In the genomic region with DNA sequence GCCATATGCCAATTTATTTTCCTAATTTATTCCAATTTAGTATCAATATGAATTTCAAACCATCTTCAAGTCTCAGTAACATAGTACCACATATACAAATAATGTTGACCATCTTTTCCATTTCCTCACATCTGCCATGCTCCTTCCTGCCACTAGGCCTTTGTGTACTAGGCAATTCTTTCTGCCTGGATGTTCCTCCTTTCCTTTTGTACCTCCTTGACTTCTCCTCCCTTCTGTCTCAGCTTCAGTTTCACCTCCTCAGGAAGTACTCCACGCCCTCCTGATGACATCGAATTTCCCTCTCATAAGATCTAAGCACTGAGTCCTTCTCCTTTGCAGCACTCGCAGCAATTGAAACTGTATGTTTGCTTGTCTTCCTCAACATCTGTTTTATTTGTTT, we compare ENCODE assay signal across 9 cellular contexts. TPM values are rescaled to one million over a fixed set of nuclear protein-coding genes. Genes with fewer than 3 reads are reported as not detected.
DNase-seq lines count a peak whose midpoint lies in the region; ATAC-seq and TF ChIP-seq lines count a peak whose summit lies in the region.
"Had no signal": no experiment of that assay in that cellular context is flagged by ENCODE, and none has a peak within 500 bp of the region (broad histone marks: within the 10 kb centered on the region; RNA-seq: fewer than 3 reads in every experiment).

No MANE protein-coding gene starts in this region.

- intact Hi-C loops in posterior cingulate gyrus (cut with DNase I) = no loop called here

- H3K36me3 ChIP-seq in GM23338 (ENCODE audit: insufficient read depth) = no peaks in the 10 kb centered on the region

- no peaks in the 10 kb centered on the region for H3K36me3 Mint-ChIP-seq in GM23338 (ENCODE audit: low read depth)

- no peak overlapping the region for H3K4me3 Mint-ChIP-seq in GM23338
- H3K4me3 Mint-ChIP-seq in stimulated activated naive CD8-positive, alpha-beta T cell treated with anti-CD3 and anti-CD28 coated beads, Interleukin-15, amount 100 ng/mL, for 72 hours = peak overlapping the region; percentile 24 to 35
- H3K4me3 Mint-ChIP-seq: T-helper 1 cell treated with Interleukin-12 subunit alpha and Interleukin-12 subunit beta and Interleukin-4 antibody, amounts not matched to agents 30 μg/mL and 1 μg/mL, for 36 hours had no signal

- no peaks in the 10 kb centered on the region for H3K27me3 ChIP-seq in GM23338 (ENCODE audit: insufficient read depth)

- DNase-seq in GM23338 (ENCODE audit: low spot score) (peak; percentile 21), RPMI7951 (ENCODE audit: low read depth) (peak; percentile 72), globus pallidus (ENCODE audit: low spot score) (peak; percentile 55), posterior cingulate gyrus (no peak), cortex of kidney (lab: John Stamatoyannopoulos, UW) (no peak)
- no peak for DNase-seq in stimulated activated naive CD8-positive, alpha-beta T cell treated with anti-CD3 and anti-CD28 coated beads, Interleukin-15, amount 100 ng/mL, for 72 hours

- no peaks in the 10 kb centered on the region for H3K9me3 Mint-ChIP-seq in GM23338
- H3K9me3 Mint-ChIP-seq in stimulated activated naive CD8-positive, alpha-beta T cell treated with anti-CD3 and anti-CD28 coated beads, Interleukin-15, amount 100 ng/mL, for 72 hours = no peaks in the 10 kb centered on the region
- H3K9me3 Mint-ChIP-seq: T-helper 1 cell treated with Interleukin-12 subunit alpha and Interleukin-12 subunit beta and Interleukin-4 antibody, amounts not matched to agents 30 μg/mL and 1 μg/mL, for 36 hours had no signal

- no peaks in the 10 kb centered on the region for H3K79me2 ChIP-seq in GM23338 (replicated peaks; ENCODE audit: insufficient read depth)

- TF ChIP-seq CTCF in GM23338 (conservative IDR thresholded peaks at IDR 0.05; ENCODE audit: low read depth in 2 of 2) = peak; percentile 19 to 41; a peak in 3 of 4 replicates

- H3K4me2 ChIP-seq in GM23338 = no peak overlapping the region

- ATAC-seq in GM23338 = peak; percentile 45
- no peak for ATAC-seq in stimulated activated naive CD8-positive, alpha-beta T cell treated with anti-CD3 and anti-CD28 coated beads, Interleukin-15, amount 100 ng/mL, for 72 hours
- no peak for ATAC-seq in HG03196 (IDR thresholded peaks at IDR 0.05; ENCODE audit: unreplicated experiment)
- no peak for ATAC-seq in HG03565 (IDR thresholded peaks at IDR 0.05; ENCODE audit: unreplicated experiment)

- H3K27ac ChIP-seq in GM23338 (ENCODE audit: low read depth) = no peak overlapping the region

- no peak overlapping the region for H2AFZ ChIP-seq in GM23338

- no peaks in the 10 kb centered on the region for H3K9me2 ChIP-seq in GM23338 (ENCODE audit: insufficient read depth)

- H3K4me1 ChIP-seq in GM23338 (ENCODE audit: insufficient read depth) = peaks cover 28% of the 10 kb centered on the region

- no peak overlapping the region; the same call in 1 of the 2 replicates for H3K27ac Mint-ChIP-seq in GM23338
- no peak overlapping the region for H3K27ac Mint-ChIP-seq in stimulated activated naive CD8-positive, alpha-beta T cell treated with anti-CD3 and anti-CD28 coated beads, Interleukin-15, amount 100 ng/mL, for 72 hours
- H3K27ac Mint-ChIP-seq: T-helper 1 cell treated with Interleukin-12 subunit alpha and Interleukin-12 subunit beta and Interleukin-4 antibody, amounts not matched to agents 30 μg/mL and 1 μg/mL, for 36 hours had no signal

- peaks cover 2% of the 10 kb centered on the region for H3K27me3 Mint-ChIP-seq in GM23338 (ENCODE audit: insufficient read depth, low read depth, poor library complexity)
- H3K27me3 Mint-ChIP-seq in stimulated activated naive CD8-positive, alpha-beta T cell treated with anti-CD3 and anti-CD28 coated beads, Interleukin-15, amount 100 ng/mL, for 72 hours = peaks cover under 1% of the 10 kb centered on the region

- no peaks in the 10 kb centered on the region for H3F3A ChIP-seq in GM23338 (replicated peaks; ENCODE audit: low read depth)

- peaks cover 31% of the 10 kb centered on the region for H3K4me1 Mint-ChIP-seq in GM23338
- peaks cover 67% of the 10 kb centered on the region for H3K4me1 Mint-ChIP-seq in stimulated activated naive CD8-positive, alpha-beta T cell treated with anti-CD3 and anti-CD28 coated beads, Interleukin-15, amount 100 ng/mL, for 72 hours

- no peaks in the 10 kb centered on the region for H4K20me1 ChIP-seq in GM23338 (replicated peaks; ENCODE audit: insufficient read depth)

- H3K4me3 ChIP-seq in GM23338 = no peak overlapping the region

TF ChIP-seq in GM23338, 12 proteins besides CTCF, POLR2A, EP300 and RAD21:
- TF ChIP-seq, protein P1, sequence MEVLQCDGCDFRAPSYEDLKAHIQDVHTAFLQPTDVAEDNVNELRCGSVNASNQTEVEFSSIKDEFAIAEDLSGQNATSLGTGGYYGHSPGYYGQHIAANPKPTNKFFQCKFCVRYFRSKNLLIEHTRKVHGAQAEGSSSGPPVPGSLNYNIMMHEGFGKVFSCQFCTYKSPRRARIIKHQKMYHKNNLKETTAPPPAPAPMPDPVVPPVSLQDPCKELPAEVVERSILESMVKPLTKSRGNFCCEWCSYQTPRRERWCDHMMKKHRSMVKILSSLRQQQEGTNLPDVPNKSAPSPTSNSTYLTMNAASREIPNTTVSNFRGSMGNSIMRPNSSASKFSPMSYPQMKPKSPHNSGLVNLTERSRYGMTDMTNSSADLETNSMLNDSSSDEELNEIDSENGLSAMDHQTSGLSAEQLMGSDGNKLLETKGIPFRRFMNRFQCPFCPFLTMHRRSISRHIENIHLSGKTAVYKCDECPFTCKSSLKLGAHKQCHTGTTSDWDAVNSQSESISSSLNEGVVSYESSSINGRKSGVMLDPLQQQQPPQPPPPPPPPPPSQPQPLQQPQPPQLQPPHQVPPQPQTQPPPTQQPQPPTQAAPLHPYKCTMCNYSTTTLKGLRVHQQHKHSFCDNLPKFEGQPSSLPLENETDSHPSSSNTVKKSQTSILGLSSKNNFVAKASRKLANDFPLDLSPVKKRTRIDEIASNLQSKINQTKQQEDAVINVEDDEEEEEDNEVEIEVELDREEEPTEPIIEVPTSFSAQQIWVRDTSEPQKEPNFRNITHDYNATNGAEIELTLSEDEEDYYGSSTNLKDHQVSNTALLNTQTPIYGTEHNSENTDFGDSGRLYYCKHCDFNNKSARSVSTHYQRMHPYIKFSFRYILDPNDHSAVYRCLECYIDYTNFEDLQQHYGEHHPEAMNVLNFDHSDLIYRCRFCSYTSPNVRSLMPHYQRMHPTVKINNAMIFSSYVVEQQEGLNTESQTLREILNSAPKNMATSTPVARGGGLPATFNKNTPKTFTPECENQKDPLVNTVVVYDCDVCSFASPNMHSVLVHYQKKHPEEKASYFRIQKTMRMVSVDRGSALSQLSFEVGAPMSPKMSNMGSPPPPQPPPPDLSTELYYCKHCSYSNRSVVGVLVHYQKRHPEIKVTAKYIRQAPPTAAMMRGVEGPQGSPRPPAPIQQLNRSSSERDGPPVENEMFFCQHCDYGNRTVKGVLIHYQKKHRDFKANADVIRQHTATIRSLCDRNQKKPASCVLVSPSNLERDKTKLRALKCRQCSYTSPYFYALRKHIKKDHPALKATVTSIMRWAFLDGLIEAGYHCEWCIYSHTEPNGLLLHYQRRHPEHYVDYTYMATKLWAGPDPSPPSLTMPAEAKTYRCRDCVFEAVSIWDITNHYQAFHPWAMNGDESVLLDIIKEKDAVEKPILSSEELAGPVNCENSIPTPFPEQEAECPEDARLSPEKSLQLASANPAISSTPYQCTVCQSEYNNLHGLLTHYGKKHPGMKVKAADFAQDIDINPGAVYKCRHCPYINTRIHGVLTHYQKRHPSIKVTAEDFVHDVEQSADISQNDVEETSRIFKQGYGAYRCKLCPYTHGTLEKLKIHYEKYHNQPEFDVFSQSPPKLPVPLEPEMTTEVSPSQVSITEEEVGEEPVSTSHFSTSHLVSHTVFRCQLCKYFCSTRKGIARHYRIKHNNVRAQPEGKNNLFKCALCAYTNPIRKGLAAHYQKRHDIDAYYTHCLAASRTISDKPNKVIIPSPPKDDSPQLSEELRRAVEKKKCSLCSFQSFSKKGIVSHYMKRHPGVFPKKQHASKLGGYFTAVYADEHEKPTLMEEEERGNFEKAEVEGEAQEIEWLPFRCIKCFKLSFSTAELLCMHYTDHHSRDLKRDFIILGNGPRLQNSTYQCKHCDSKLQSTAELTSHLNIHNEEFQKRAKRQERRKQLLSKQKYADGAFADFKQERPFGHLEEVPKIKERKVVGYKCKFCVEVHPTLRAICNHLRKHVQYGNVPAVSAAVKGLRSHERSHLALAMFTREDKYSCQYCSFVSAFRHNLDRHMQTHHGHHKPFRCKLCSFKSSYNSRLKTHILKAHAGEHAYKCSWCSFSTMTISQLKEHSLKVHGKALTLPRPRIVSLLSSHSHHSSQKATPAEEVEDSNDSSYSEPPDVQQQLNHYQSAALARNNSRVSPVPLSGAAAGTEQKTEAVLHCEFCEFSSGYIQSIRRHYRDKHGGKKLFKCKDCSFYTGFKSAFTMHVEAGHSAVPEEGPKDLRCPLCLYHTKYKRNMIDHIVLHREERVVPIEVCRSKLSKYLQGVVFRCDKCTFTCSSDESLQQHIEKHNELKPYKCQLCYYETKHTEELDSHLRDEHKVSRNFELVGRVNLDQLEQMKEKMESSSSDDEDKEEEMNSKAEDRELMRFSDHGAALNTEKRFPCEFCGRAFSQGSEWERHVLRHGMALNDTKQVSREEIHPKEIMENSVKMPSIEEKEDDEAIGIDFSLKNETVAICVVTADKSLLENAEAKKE (CRISPR knock-in tag; IDR thresholded peaks at IDR 0.05) = peak; percentile 65; the same call in 1 of the 2 replicates
- no peak for TF ChIP-seq ZNF114 (CRISPR knock-in tag; IDR thresholded peaks at IDR 0.05)

RNA-seq across cellular contexts. Expression of a gene that starts 53.9 kb away (rescaled TPM):
- 0.97 and 1.2 TPM in 2 replicates for total RNA-seq in GM23338 (2014; rRNA removed; shearing (Covaris generic))
- 1.6 and 1.8 TPM in 2 replicates for polyA plus RNA-seq in GM23338 (2016; fragmentation: Nextera tagmentation; extraction: Ambion mirVana)
- total RNA-seq in RPMI7951 (2014; rRNA removed; shearing (Covaris generic)) = 20.8 and 32.1 TPM in 2 replicates

Comparison
In these comparisons a context has a peak if more than half of its experiments do, and no peak if none do; other contexts are left out.
1. DNase-seq: peak in GM23338 (single experiment), RPMI7951 (single experiment) and globus pallidus (single experiment); none in stimulated activated naive CD8-positive, alpha-beta T cell treated with anti-CD3 and anti-CD28 coated beads, Interleukin-15, amount 100 ng/mL, for 72 hours (0 of 2), posterior cingulate gyrus (0 of 10) and cortex of kidney (single experiment).